Comparison of ENCODE assay signal across 1 cellular context in the genomic region with DNA sequence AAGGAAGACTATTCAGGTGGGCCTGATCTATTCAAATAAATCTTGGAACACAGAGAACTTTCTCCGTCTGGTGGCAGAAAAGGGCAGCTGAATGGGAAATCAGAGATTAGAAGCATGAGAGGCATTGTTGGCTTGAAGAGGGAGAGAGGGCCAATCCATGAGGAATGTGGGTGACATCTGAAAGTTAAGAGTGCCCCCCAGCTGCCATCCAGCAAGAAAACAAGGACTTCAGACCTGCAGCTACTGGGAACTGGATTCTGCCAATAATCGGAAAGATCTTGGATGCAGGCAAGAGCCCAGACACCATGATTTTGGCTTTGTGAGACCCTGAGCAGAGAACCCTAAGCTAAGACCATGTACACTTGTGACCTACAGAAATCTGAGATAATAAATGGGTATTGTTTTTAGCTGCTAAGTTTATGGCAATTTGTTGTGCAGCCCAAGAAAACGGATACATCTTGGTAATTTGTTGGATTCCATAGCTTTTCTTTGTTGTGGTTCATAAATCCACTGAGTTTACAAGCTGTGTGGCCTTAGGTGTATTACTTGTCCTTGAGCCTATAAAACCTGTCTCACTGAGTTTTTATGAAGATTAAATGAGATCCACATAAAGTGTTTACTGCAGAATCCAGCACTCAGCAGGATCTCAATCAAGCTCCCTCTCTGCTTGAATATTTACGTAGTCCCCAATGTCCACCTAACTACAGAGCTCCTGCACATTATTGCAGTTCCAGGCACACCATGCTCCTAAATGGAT.
TF ChIP-seq lines count a peak whose summit lies in the region.

No MANE protein-coding gene starts in this region.

TF ChIP-seq in H1, 55 proteins besides CTCF, POLR2A, EP300 and RAD21:
- TF ChIP-seq RFX5 (IDR thresholded peaks at IDR 0.05; ENCODE audit: borderline replicate concordance, low read depth, low read length) (no peak), CEBPB (IDR thresholded peaks at IDR 0.05; ENCODE audit: low read depth, low read length) (no peak), CHD1 (IDR thresholded peaks at IDR 0.05; ENCODE audit: low read depth, low read length) (no peak), BACH1 (IDR thresholded peaks at IDR 0.05; ENCODE audit: low read length) (no peak)
